Comparison of ENCODE assay signal across 29 cellular contexts in genomic region chr6:56575736-56576135, GRCh38.
"Had no signal": no experiment of that assay in that cellular context is flagged by ENCODE, and none has a peak within 500 bp of the region (broad histone marks: within the 10 kb centered on the region; RNA-seq: fewer than 3 reads in every experiment).

No MANE protein-coding gene starts in this region.

- H3K27me3 ChIP-seq: adrenal gland, body of pancreas, esophagus muscularis mucosa, foreskin keratinocyte, gastrocnemius medialis, heart right ventricle had no signal

- H3K27ac Mint-ChIP-seq: activated CD8-positive, alpha-beta T cell treated with anti-CD3 and anti-CD28 coated beads for 36 hours; activated naive CD4-positive, alpha-beta T cell treated with anti-CD3 and anti-CD28 coated beads for 36 hours; activated naive CD4-positive, alpha-beta T cell treated with anti-CD3 and anti-CD28 coated beads, Interleukin-2, amount 50 U/mL, for 24 hours; activated naive CD8-positive, alpha-beta T cell treated with anti-CD3 and anti-CD28 coated beads for 36 hours; activated naive CD8-positive, alpha-beta T cell treated with anti-CD3 and anti-CD28 coated beads, Interleukin-2, amount 50 U/mL, for 24 hours; activated T-helper 17 cell treated with anti-CD3 and anti-CD28 coated beads, Interleukin-2, amount 50 U/mL, for 72 hours; effector memory CD8-positive, alpha-beta T cell; WTC11 had no signal

- H3K4me1 ChIP-seq: body of pancreas, foreskin keratinocyte, gastrocnemius medialis had no signal

- H3K4me3 ChIP-seq: adrenal gland, body of pancreas, esophagus muscularis mucosa, gastrocnemius medialis, heart right ventricle had no signal

- H3K4me3 Mint-ChIP-seq: activated CD8-positive, alpha-beta T cell treated with anti-CD3 and anti-CD28 coated beads for 36 hours; activated naive CD4-positive, alpha-beta T cell treated with anti-CD3 and anti-CD28 coated beads for 36 hours; activated naive CD4-positive, alpha-beta T cell treated with anti-CD3 and anti-CD28 coated beads, Interleukin-2, amount 50 U/mL, for 24 hours; activated naive CD8-positive, alpha-beta T cell treated with anti-CD3 and anti-CD28 coated beads for 36 hours; activated naive CD8-positive, alpha-beta T cell treated with anti-CD3 and anti-CD28 coated beads, Interleukin-2, amount 50 U/mL, for 24 hours; activated T-cell treated with anti-CD3 and anti-CD28 coated beads, Interleukin-2, amount 50 U/mL, for 4 hours; activated T-helper 17 cell treated with anti-CD3 and anti-CD28 coated beads, Interleukin-2, amount 50 U/mL, for 72 hours; effector memory CD8-positive, alpha-beta T cell; WTC11 had no signal

- H3K9me3 ChIP-seq: adrenal gland, body of pancreas, esophagus muscularis mucosa, gastrocnemius medialis, heart right ventricle had no signal

- H3K36me3 ChIP-seq: adrenal gland had no signal

- H3K27me3 Mint-ChIP-seq: activated naive CD8-positive, alpha-beta T cell treated with anti-CD3 and anti-CD28 coated beads, Interleukin-2, amount 50 U/mL, for 24 hours; activated T-helper 17 cell treated with anti-CD3 and anti-CD28 coated beads, Interleukin-2, amount 50 U/mL, for 72 hours; effector memory CD8-positive, alpha-beta T cell had no signal

- H3K4me1 Mint-ChIP-seq: activated naive CD4-positive, alpha-beta T cell treated with anti-CD3 and anti-CD28 coated beads, Interleukin-2, amount 50 U/mL, for 24 hours; activated naive CD8-positive, alpha-beta T cell treated with anti-CD3 and anti-CD28 coated beads for 36 hours; activated naive CD8-positive, alpha-beta T cell treated with anti-CD3 and anti-CD28 coated beads, Interleukin-2, amount 50 U/mL, for 24 hours; activated T-helper 17 cell treated with anti-CD3 and anti-CD28 coated beads, Interleukin-2, amount 50 U/mL, for 72 hours; WTC11 had no signal

- ATAC-seq: activated CD8-positive, alpha-beta T cell treated with anti-CD3 and anti-CD28 coated beads for 36 hours; activated naive CD8-positive, alpha-beta T cell treated with anti-CD3 and anti-CD28 coated beads, Interleukin-2, amount 50 U/mL, for 24 hours; activated T-cell treated with anti-CD3 and anti-CD28 coated beads, Interleukin-2, amount 50 U/mL, for 4 hours; activated T-helper 17 cell treated with anti-CD3 and anti-CD28 coated beads, Interleukin-2, amount 50 U/mL, for 72 hours; body of pancreas; effector memory CD8-positive, alpha-beta T cell; foreskin keratinocyte; gastrocnemius medialis; WTC11 had no signal

- H3K9me3 Mint-ChIP-seq: activated CD8-positive, alpha-beta T cell treated with anti-CD3 and anti-CD28 coated beads for 36 hours; activated naive CD4-positive, alpha-beta T cell treated with anti-CD3 and anti-CD28 coated beads for 36 hours; activated naive CD4-positive, alpha-beta T cell treated with anti-CD3 and anti-CD28 coated beads, Interleukin-2, amount 50 U/mL, for 24 hours; activated naive CD8-positive, alpha-beta T cell treated with anti-CD3 and anti-CD28 coated beads for 36 hours; activated naive CD8-positive, alpha-beta T cell treated with anti-CD3 and anti-CD28 coated beads, Interleukin-2, amount 50 U/mL, for 24 hours; activated T-cell treated with anti-CD3 and anti-CD28 coated beads, Interleukin-2, amount 50 U/mL, for 4 hours; activated T-helper 17 cell treated with anti-CD3 and anti-CD28 coated beads, Interleukin-2, amount 50 U/mL, for 72 hours; effector memory CD8-positive, alpha-beta T cell had no signal

- H3K27ac ChIP-seq: adrenal gland, body of pancreas, esophagus muscularis mucosa, foreskin keratinocyte, gastrocnemius medialis, heart right ventricle had no signal

- DNase-seq: activated CD4-positive, alpha-beta T cell treated with anti-CD3 and anti-CD28 coated beads for 48 hours; activated CD4-positive, alpha-beta T cell treated with anti-CD3 and anti-CD28 coated beads, Interleukin-2, amount 50 U/mL, for 1 hour; activated CD4-positive, alpha-beta T cell treated with anti-CD3 and anti-CD28 coated beads, Interleukin-2, amount 50 U/mL, for 48 hours; activated CD8-positive, alpha-beta memory T cell treated with anti-CD3 and anti-CD28 coated beads for 24 hours; activated CD8-positive, alpha-beta T cell treated with anti-CD3 and anti-CD28 coated beads for 36 hours; activated effector memory CD4-positive, alpha-beta T cell treated with Interleukin-2 at 50 U/mL for 16 hours; activated naive CD4-positive, alpha-beta T cell treated with anti-CD3 and anti-CD28 coated beads for 36 hours; activated naive CD8-positive, alpha-beta T cell treated with anti-CD3 and anti-CD28 coated beads for 36 hours; activated naive CD8-positive, alpha-beta T cell treated with anti-CD3 and anti-CD28 coated beads, Interleukin-2, amount 50 U/mL, for 24 hours; activated T-cell treated with anti-CD3 and anti-CD28 coated beads, Interleukin-2, amount 50 U/mL, for 4 hours; adrenal gland; amygdala; aorta; body of pancreas; caudate nucleus; cortex of kidney; dermis blood vessel endothelial cell; effector CD4-positive, alpha-beta T cell; effector memory CD8-positive, alpha-beta T cell; erythroblast; foreskin keratinocyte; gastrocnemius medialis; heart right ventricle; T-helper 2 cell had no signal

- H3K36me3 Mint-ChIP-seq: activated naive CD4-positive, alpha-beta T cell treated with anti-CD3 and anti-CD28 coated beads, Interleukin-2, amount 50 U/mL, for 24 hours; activated naive CD8-positive, alpha-beta T cell treated with anti-CD3 and anti-CD28 coated beads for 36 hours had no signal

- FAIRE-seq: colon had no signal
